15 cellular contexts compared by ENCODE assay signal in the genomic region with DNA sequence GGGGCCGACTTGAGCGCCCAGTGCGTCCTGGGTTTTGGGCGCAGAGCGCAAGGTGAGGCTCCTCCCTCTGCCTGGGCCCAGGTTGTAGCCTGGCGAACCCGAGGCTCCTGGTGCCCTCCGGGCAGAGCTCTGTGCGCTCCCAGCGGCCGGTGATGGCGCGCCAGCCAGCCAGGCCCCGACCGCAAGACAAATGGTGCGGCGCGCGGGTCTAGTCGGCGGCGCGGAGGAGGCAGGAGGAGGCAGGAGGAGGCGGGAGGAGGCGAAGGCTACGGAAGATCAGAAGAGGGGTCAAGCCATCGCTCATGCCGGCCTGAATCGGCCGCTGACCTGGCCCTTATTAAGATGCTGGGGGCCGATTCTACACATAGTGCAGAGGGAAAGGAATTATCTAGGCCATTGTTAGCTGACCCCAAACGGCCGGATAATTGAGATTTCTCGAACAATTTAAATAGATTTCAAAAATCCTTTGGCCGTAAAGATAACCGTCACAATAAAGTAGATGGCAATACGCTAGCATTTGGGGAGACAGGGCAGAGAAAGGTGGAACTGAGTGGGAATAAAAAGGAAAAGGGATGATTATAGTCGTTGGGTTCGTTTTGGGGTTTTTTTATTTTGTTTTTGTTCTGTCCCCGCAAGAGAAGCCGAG. TPM values are rescaled to one million over a fixed set of nuclear protein-coding genes. Genes with fewer than 3 reads are reported as not detected.
DNase-seq lines count a peak whose midpoint lies in the region; ATAC-seq and TF ChIP-seq lines count a peak whose summit lies in the region.
"Had no signal": no experiment of that assay in that cellular context is flagged by ENCODE, and none has a peak within 500 bp of the region (broad histone marks: within the 10 kb centered on the region; RNA-seq: fewer than 3 reads in every experiment).

No MANE protein-coding gene starts in this region.

- TF ChIP-seq CTCF in cardiac fibroblast (IDR thresholded peaks at IDR 0.05; ENCODE audit: low read depth, low read length): no peak
- TF ChIP-seq CTCF in type B pancreatic cell (conservative IDR thresholded peaks at IDR 0.05): peak; percentile 67

- H3K4me1 Mint-ChIP-seq in activated T-cell treated with anti-CD3 and anti-CD28 coated beads, Interleukin-2, amount 50 U/mL, for 24 hours (ENCODE audit: low read depth): peaks cover 1% of the 10 kb centered on the region
- H3K4me1 Mint-ChIP-seq in type B pancreatic cell (ENCODE audit: unreplicated experiment): peaks cover 9% of the 10 kb centered on the region
- H3K4me1 Mint-ChIP-seq in activated T-helper 2 cell treated with anti-CD3 and anti-CD28 coated beads, Interferon-gamma antibody, Interleukin-2, Interleukin-4, amounts not matched to agents 10 μg/mL and 5 μg/mL and 100 μg/mL, durations not matched to agents 14 hours and 24 hours and 36 hours (ENCODE audit: low read depth): no peaks in the 10 kb centered on the region

- intact Hi-C loops in activated T-helper 2 cell treated with anti-CD3 and anti-CD28 coated beads, Interferon-gamma antibody, Interleukin-2, Interleukin-4, amounts not matched to agents 10 μg/mL and 5 μg/mL and 100 μg/mL, durations not matched to agents 14 hours and 24 hours and 36 hours (cut with micrococcal nuclease): loop anchor here (5.0 to 10.0 kb wide), 3 partner anchors 82 to 421 kb away; a partner anchor contains a TSS

- H3K4me3 ChIP-seq in cardiac fibroblast (replicated peaks in 1 of 2; ENCODE audit: low read depth in 2 of 2, low read length in 2 of 2): peak overlapping the region in 1 of 2 donors; percentile 70
- H3K4me3 ChIP-seq: transverse colon had no signal

- peaks cover 99% of the 10 kb centered on the region for H3K27me3 Mint-ChIP-seq in activated T-cell treated with anti-CD3 and anti-CD28 coated beads, Interleukin-2, amount 50 U/mL, for 24 hours
- H3K27me3 Mint-ChIP-seq in type B pancreatic cell: peaks cover 100% of the 10 kb centered on the region
- H3K27me3 Mint-ChIP-seq in activated T-helper 2 cell treated with anti-CD3 and anti-CD28 coated beads, Interferon-gamma antibody, Interleukin-2, Interleukin-4, amounts not matched to agents 10 μg/mL and 5 μg/mL and 100 μg/mL, durations not matched to agents 14 hours and 24 hours and 36 hours (ENCODE audit: low read depth): peaks cover 92% of the 10 kb centered on the region

- no peak for DNase-seq in activated T-cell treated with anti-CD3 and anti-CD28 coated beads, Interleukin-2, amount 50 U/mL, for 24 hours
- no peak for DNase-seq in activated T-cell treated with anti-CD3 and anti-CD28 coated beads, Interleukin-2, amount 50 U/mL, for 1 hour
- DNase-seq in cardiac fibroblast (ENCODE audit: low read depth in 2 of 2) (peak; percentile 22 to 63), iPS-NIHi11 (ENCODE audit: low spot score) (peak; percentile 77), type B pancreatic cell (ENCODE audit: extremely low spot score, unreplicated experiment) (no peak), HEK293T (ENCODE audit: extremely low spot score) (no peak)
- no peak for DNase-seq in activated T-helper 2 cell treated with anti-CD3 and anti-CD28 coated beads, Interferon-gamma antibody, Interleukin-2, Interleukin-4, amounts not matched to agents 10 μg/mL and 5 μg/mL and 100 μg/mL, durations not matched to agents 14 hours and 24 hours and 36 hours (ENCODE audit: low spot score)
- DNase-seq: activated CD4-positive, alpha-beta T cell treated with anti-CD3 and anti-CD28 coated beads for 1 hour; kidney; NCI-H446; SHP77 treated with DMSO at 0.1 percent for 48 hours; transverse colon had no signal

- H3K27ac Mint-ChIP-seq in activated T-cell treated with anti-CD3 and anti-CD28 coated beads, Interleukin-2, amount 50 U/mL, for 24 hours: peak overlapping the region; percentile 63
- peak overlapping the region; percentile 62 for H3K27ac Mint-ChIP-seq in type B pancreatic cell
- no peak overlapping the region for H3K27ac Mint-ChIP-seq in activated T-helper 2 cell treated with anti-CD3 and anti-CD28 coated beads, Interferon-gamma antibody, Interleukin-2, Interleukin-4, amounts not matched to agents 10 μg/mL and 5 μg/mL and 100 μg/mL, durations not matched to agents 14 hours and 24 hours and 36 hours

- POLR2A ChIA-PET in HEK293T (lab: Yijun Ruan, JAX): no interaction called here

- H3K36me3 Mint-ChIP-seq in activated T-cell treated with anti-CD3 and anti-CD28 coated beads, Interleukin-2, amount 50 U/mL, for 24 hours (ENCODE audit: low read depth): no peaks in the 10 kb centered on the region
- H3K36me3 Mint-ChIP-seq in type B pancreatic cell: peaks cover 9% of the 10 kb centered on the region
- no peaks in the 10 kb centered on the region for H3K36me3 Mint-ChIP-seq in activated T-helper 2 cell treated with anti-CD3 and anti-CD28 coated beads, Interferon-gamma antibody, Interleukin-2, Interleukin-4, amounts not matched to agents 10 μg/mL and 5 μg/mL and 100 μg/mL, durations not matched to agents 14 hours and 24 hours and 36 hours (ENCODE audit: low read depth)

- no peak for ATAC-seq in GM21367 (IDR thresholded peaks at IDR 0.05; ENCODE audit: unreplicated experiment)
- ATAC-seq: HCT116 had no signal

- CTCF ChIA-PET in HEK293T (lab: Yijun Ruan, JAX): no interaction called here

- H3K4me3 Mint-ChIP-seq in activated T-cell treated with anti-CD3 and anti-CD28 coated beads, Interleukin-2, amount 50 U/mL, for 24 hours: no peak overlapping the region
- H3K4me3 Mint-ChIP-seq in type B pancreatic cell: peak overlapping the region; percentile 80
- no peak overlapping the region for H3K4me3 Mint-ChIP-seq in activated T-helper 2 cell treated with anti-CD3 and anti-CD28 coated beads, Interferon-gamma antibody, Interleukin-2, Interleukin-4, amounts not matched to agents 10 μg/mL and 5 μg/mL and 100 μg/mL, durations not matched to agents 14 hours and 24 hours and 36 hours (ENCODE audit: low read depth)

- no peaks in the 10 kb centered on the region for H3K9me3 Mint-ChIP-seq in activated T-cell treated with anti-CD3 and anti-CD28 coated beads, Interleukin-2, amount 50 U/mL, for 24 hours
- H3K9me3 Mint-ChIP-seq in type B pancreatic cell: no peaks in the 10 kb centered on the region
- H3K9me3 Mint-ChIP-seq in activated T-helper 2 cell treated with anti-CD3 and anti-CD28 coated beads, Interferon-gamma antibody, Interleukin-2, Interleukin-4, amounts not matched to agents 10 μg/mL and 5 μg/mL and 100 μg/mL, durations not matched to agents 14 hours and 24 hours and 36 hours: no peaks in the 10 kb centered on the region

TF ChIP-seq in HEK293T, 16 proteins besides CTCF, POLR2A, EP300 and RAD21:
- no peak for TF ChIP-seq ZNF384 (IDR thresholded peaks at IDR 0.05)
- no peak for TF ChIP-seq SP1 (IDR thresholded peaks at IDR 0.05)
- TF ChIP-seq SUZ12 (IDR thresholded peaks at IDR 0.05): no peak
- TF ChIP-seq, protein P1, sequence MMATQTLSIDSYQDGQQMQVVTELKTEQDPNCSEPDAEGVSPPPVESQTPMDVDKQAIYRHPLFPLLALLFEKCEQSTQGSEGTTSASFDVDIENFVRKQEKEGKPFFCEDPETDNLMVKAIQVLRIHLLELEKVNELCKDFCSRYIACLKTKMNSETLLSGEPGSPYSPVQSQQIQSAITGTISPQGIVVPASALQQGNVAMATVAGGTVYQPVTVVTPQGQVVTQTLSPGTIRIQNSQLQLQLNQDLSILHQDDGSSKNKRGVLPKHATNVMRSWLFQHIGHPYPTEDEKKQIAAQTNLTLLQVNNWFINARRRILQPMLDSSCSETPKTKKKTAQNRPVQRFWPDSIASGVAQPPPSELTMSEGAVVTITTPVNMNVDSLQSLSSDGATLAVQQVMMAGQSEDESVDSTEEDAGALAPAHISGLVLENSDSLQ (IDR thresholded peaks at IDR 0.05): no peak
- TF ChIP-seq NFRKB (IDR thresholded peaks at IDR 0.05): no peak
- TF ChIP-seq BHLHE40 (IDR thresholded peaks at IDR 0.05; ENCODE audit: borderline replicate concordance): no peak
- no peak for TF ChIP-seq FOXM1 (IDR thresholded peaks at IDR 0.05; ENCODE audit: borderline replicate concordance)
- no peak for TF ChIP-seq LEF1 (IDR thresholded peaks at IDR 0.05; ENCODE audit: borderline replicate concordance)
- no peak for TF ChIP-seq L3MBTL2 (conservative IDR thresholded peaks at IDR 0.05)
- no peak for TF ChIP-seq ELF4 (IDR thresholded peaks at IDR 0.05)
- no peak for TF ChIP-seq TARDBP (IDR thresholded peaks at IDR 0.05)
- no peak for TF ChIP-seq HDGF (IDR thresholded peaks at IDR 0.05; ENCODE audit: borderline replicate concordance)
- no peak for TF ChIP-seq ARNT (IDR thresholded peaks at IDR 0.05)
- TF ChIP-seq CTBP1 (IDR thresholded peaks at IDR 0.05; ENCODE audit: borderline replicate concordance): no peak
- no peak for TF ChIP-seq FOXK2 (IDR thresholded peaks at IDR 0.05)
- no peak for TF ChIP-seq FOXA1 (IDR thresholded peaks at IDR 0.05)
TF ChIP-seq in HEK293T: peak in this region for 0.

RNA-seq across cellular contexts. Expression of a gene that starts 2.8 kb away (rescaled TPM):
- 1.4 and 10.7 TPM in 2 replicates for total RNA-seq in type B pancreatic cell (ENCODE audit: low replicate concordance)
- total RNA-seq in activated T-helper 2 cell treated with anti-CD3 and anti-CD28 coated beads, Interferon-gamma antibody, Interleukin-2, Interleukin-4, amounts not matched to agents 10 μg/mL and 5 μg/mL and 100 μg/mL, durations not matched to agents 14 hours and 24 hours and 36 hours: not detected in 2 replicates
- total RNA-seq: kidney, M059J, transverse colon had no signal

Comparison
In these comparisons a context has a peak if more than half of its experiments do, and no peak if none do; other contexts are left out.
1. DNase-seq: peak in cardiac fibroblast (2 of 2) and iPS-NIHi11 (single experiment); none in activated T-cell treated with anti-CD3 and anti-CD28 coated beads, Interleukin-2, amount 50 U/mL, for 24 hours (single experiment), activated T-cell treated with anti-CD3 and anti-CD28 coated beads, Interleukin-2, amount 50 U/mL, for 1 hour (single experiment), type B pancreatic cell (single experiment), activated T-helper 2 cell treated with anti-CD3 and anti-CD28 coated beads, Interferon-gamma antibody, Interleukin-2, Interleukin-4, amounts not matched to agents 10 μg/mL and 5 μg/mL and 100 μg/mL, durations not matched to agents 14 hours and 24 hours and 36 hours (single experiment) and HEK293T (single experiment).